Comparison of ENCODE assay signal across 25 cellular contexts in genomic region chr10:55305281-55305680, GRCh38.
"Had no signal": no experiment of that assay in that cellular context is flagged by ENCODE, and none has a peak within 500 bp of the region (broad histone marks: within the 10 kb centered on the region; RNA-seq: fewer than 3 reads in every experiment).

No MANE protein-coding gene starts in this region.

- DNase-seq: cortex of kidney; effector memory CD8-positive, alpha-beta T cell; hypothalamus; immature natural killer cell; mucosa of descending colon; naive B cell; nucleus accumbens; ovary; posterior cingulate gyrus; psoas muscle; right cardiac atrium; sigmoid colon; stimulated activated CD4-positive, alpha-beta T cell treated with anti-CD3 and anti-CD28 coated beads, Interleukin-2, amount 100 ng/mL, for 24 hours; stimulated activated CD4-positive, alpha-beta T cell treated with anti-CD3 and anti-CD28 coated beads, Interleukin-4, amount 100 ng/mL, for 24 hours; stimulated activated naive CD4-positive, alpha-beta T cell treated with Interleukin-2 at 50 U/mL for 16 hours; stomach; thyroid gland had no signal

- H3K27me3 Mint-ChIP-seq: effector memory CD8-positive, alpha-beta T cell; memory B cell; naive B cell; natural killer cell treated with Interleukin-12 subunit alpha and Interleukin-12 subunit beta and Interleukin-15 and Interleukin-18, amount 100 ng/mL, for 72 hours had no signal

- H3K4me1 ChIP-seq: psoas muscle, sigmoid colon, stomach, thyroid gland, vagina had no signal

- H3K9me3 ChIP-seq: mucosa of descending colon, ovary, psoas muscle, sigmoid colon, stomach, thyroid gland, vagina had no signal

- H3K9me3 Mint-ChIP-seq: mesothelial cell of epicardium, naive B cell, neural crest cell had no signal

- H3K27ac Mint-ChIP-seq: effector memory CD8-positive, alpha-beta T cell; immature natural killer cell; memory B cell; mesothelial cell of epicardium; naive B cell; natural killer cell treated with Interleukin-12 subunit alpha and Interleukin-12 subunit beta and Interleukin-15 and Interleukin-18, amount 100 ng/mL, for 72 hours; stimulated activated effector memory CD8-positive, alpha-beta T cell treated with anti-CD3 and anti-CD28 coated beads, Interleukin-12 subunit alpha, Interleukin-12 subunit beta, amount 100 ng/mL, for 72 hours had no signal

- H3K36me3 Mint-ChIP-seq: immature natural killer cell; memory B cell; mesothelial cell of epicardium; naive B cell; natural killer cell treated with Interleukin-12 subunit alpha and Interleukin-12 subunit beta and Interleukin-15 and Interleukin-18, amount 100 ng/mL, for 72 hours; stimulated activated effector memory CD8-positive, alpha-beta T cell treated with anti-CD3 and anti-CD28 coated beads, Interleukin-12 subunit alpha, Interleukin-12 subunit beta, amount 100 ng/mL, for 72 hours had no signal

- H3K4me1 Mint-ChIP-seq: immature natural killer cell; memory B cell; naive B cell; stimulated activated effector memory CD8-positive, alpha-beta T cell treated with anti-CD3 and anti-CD28 coated beads, Interleukin-12 subunit alpha, Interleukin-12 subunit beta, amount 100 ng/mL, for 72 hours had no signal

- H3K4me3 Mint-ChIP-seq: effector memory CD8-positive, alpha-beta T cell; immature natural killer cell; memory B cell; mesothelial cell of epicardium; natural killer cell treated with Interleukin-12 subunit alpha and Interleukin-12 subunit beta and Interleukin-15 and Interleukin-18, amount 100 ng/mL, for 72 hours; neural crest cell; stimulated activated effector memory CD8-positive, alpha-beta T cell treated with anti-CD3 and anti-CD28 coated beads, Interleukin-12 subunit alpha, Interleukin-12 subunit beta, amount 100 ng/mL, for 72 hours had no signal

- H3K27me3 ChIP-seq: ovary, sigmoid colon, stomach, thyroid gland, vagina had no signal

- H3K4me3 ChIP-seq: lung, mucosa of descending colon, ovary, psoas muscle, sigmoid colon, stomach, thyroid gland, vagina had no signal

- ATAC-seq: effector memory CD8-positive, alpha-beta T cell; left lobe of liver; mucosa of descending colon; natural killer cell treated with Interleukin-12 subunit alpha and Interleukin-12 subunit beta and Interleukin-15 and Interleukin-18, amount 100 ng/mL, for 72 hours; psoas muscle; right cardiac atrium; stimulated activated effector memory CD8-positive, alpha-beta T cell treated with anti-CD3 and anti-CD28 coated beads, Interleukin-12 subunit alpha, Interleukin-12 subunit beta, amount 100 ng/mL, for 72 hours had no signal

- H3K27ac ChIP-seq: ovary, psoas muscle, sigmoid colon, stomach, thyroid gland, vagina had no signal

- H3K36me3 ChIP-seq: ovary, sigmoid colon, stomach, thyroid gland, vagina had no signal
